13 cellular contexts compared by ENCODE assay signal in the genomic region with DNA sequence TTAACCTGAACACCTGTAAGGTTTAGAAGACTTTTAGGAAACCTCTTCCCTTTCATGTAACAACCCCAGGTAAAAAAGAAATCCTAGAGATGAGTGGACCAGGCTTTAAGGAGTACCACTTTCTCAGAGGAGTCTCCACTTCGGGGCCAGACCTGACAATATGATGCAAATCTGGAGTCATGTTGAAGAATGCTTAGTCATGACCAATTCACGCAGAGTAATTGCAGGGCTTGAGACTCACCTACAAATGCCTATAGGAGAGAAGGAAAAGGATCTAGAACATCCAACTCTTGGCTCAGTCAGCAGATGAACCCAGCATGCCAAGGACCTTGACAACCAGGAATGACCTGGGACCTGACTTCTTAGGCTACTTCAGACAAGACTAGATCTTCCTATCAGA.
"Had no signal": no experiment of that assay in that cellular context is flagged by ENCODE, and none has a peak within 500 bp of the region (broad histone marks: within the 10 kb centered on the region; RNA-seq: fewer than 3 reads in every experiment).

No MANE protein-coding gene starts in this region.

- H3K4me3 Mint-ChIP-seq: activated T-helper 1 cell treated with anti-CD3 and anti-CD28 coated beads, Interleukin-12 subunit alpha, Interleukin-12 subunit beta, Interleukin-2, Interleukin-4 antibody, amounts not matched to agents 30 ng/mL and 10 ng/mL and 1 ng/mL, durations not matched to agents 14 hours and 24 hours and 36 hours; endodermal cell; stimulated activated effector memory CD8-positive, alpha-beta T cell treated with anti-CD3 and anti-CD28 coated beads, Interleukin-12 subunit alpha, Interleukin-12 subunit beta, amount 100 ng/mL, for 72 hours; T-helper 2 cell treated with Interferon-gamma antibody and Interleukin-4, amounts not matched to agents 5 μg/mL and 100 μg/mL, for 36 hours had no signal

- H3K27ac ChIP-seq: dorsolateral prefrontal cortex, ovary, tibial nerve had no signal

- FAIRE-seq: islet of Langerhans had no signal

- H3K27ac Mint-ChIP-seq: activated T-helper 1 cell treated with anti-CD3 and anti-CD28 coated beads, Interleukin-12 subunit alpha, Interleukin-12 subunit beta, Interleukin-2, Interleukin-4 antibody, amounts not matched to agents 30 ng/mL and 10 ng/mL and 1 ng/mL, durations not matched to agents 14 hours and 24 hours and 36 hours; endodermal cell; stimulated activated effector memory CD8-positive, alpha-beta T cell treated with anti-CD3 and anti-CD28 coated beads, Interleukin-12 subunit alpha, Interleukin-12 subunit beta, amount 100 ng/mL, for 72 hours had no signal

- H3K27me3 Mint-ChIP-seq: naive B cell had no signal

- H3K4me1 ChIP-seq: tibial nerve had no signal

- H3K9me3 ChIP-seq: ovary, tibial nerve had no signal

- H3K9me3 Mint-ChIP-seq: activated T-helper 1 cell treated with anti-CD3 and anti-CD28 coated beads, Interleukin-12 subunit alpha, Interleukin-12 subunit beta, Interleukin-2, Interleukin-4 antibody, amounts not matched to agents 30 ng/mL and 10 ng/mL and 1 ng/mL, durations not matched to agents 14 hours and 24 hours and 36 hours; endodermal cell; naive B cell; stimulated activated effector memory CD8-positive, alpha-beta T cell treated with anti-CD3 and anti-CD28 coated beads, Interleukin-12 subunit alpha, Interleukin-12 subunit beta, amount 100 ng/mL, for 72 hours; T-helper 2 cell treated with Interferon-gamma antibody and Interleukin-4, amounts not matched to agents 5 μg/mL and 100 μg/mL, for 36 hours had no signal

- ATAC-seq: stimulated activated effector memory CD8-positive, alpha-beta T cell treated with anti-CD3 and anti-CD28 coated beads, Interleukin-12 subunit alpha, Interleukin-12 subunit beta, amount 100 ng/mL, for 72 hours had no signal

- H3K27me3 ChIP-seq: ovary, tibial nerve had no signal

- H3K4me1 Mint-ChIP-seq: endodermal cell, naive B cell had no signal

- H3K4me3 ChIP-seq: dorsolateral prefrontal cortex, ovary, tibial nerve had no signal

- DNase-seq: activated CD4-positive, alpha-beta T cell treated with anti-CD3 and anti-CD28 coated beads, Interleukin-2, amount 50 U/mL, for 1 hour; activated CD4-positive, CD25-positive, alpha-beta regulatory T cell; activated naive CD4-positive, alpha-beta T cell; dorsolateral prefrontal cortex; endodermal cell; naive B cell; ovary; substantia nigra had no signal

- H3K36me3 ChIP-seq: ovary had no signal
